ENCODE assay signal across 15 cellular contexts in genomic region chr7:32161708-32162107, GRCh38.
DNase-seq lines count a peak whose midpoint lies in the region; ATAC-seq, FAIRE-seq and TF ChIP-seq lines count a peak whose summit lies in the region.
"Had no signal": no experiment of that assay in that cellular context is flagged by ENCODE, and none has a peak within 500 bp of the region (broad histone marks: within the 10 kb centered on the region; RNA-seq: fewer than 3 reads in every experiment).

No MANE protein-coding gene starts in this region.

- H2AFZ ChIP-seq in mammary epithelial cell (ENCODE audit: low read depth, low read length) (peak overlapping the region; percentile 68), mesenchymal stem cell (ENCODE audit: low read depth, low read length) (no peak overlapping the region), HepG2 (ENCODE audit: low read length) (no peak overlapping the region), neuronal stem cell (ENCODE audit: low read length) (no peak overlapping the region)

- no peaks in the 10 kb centered on the region for H3K36me3 ChIP-seq in mammary epithelial cell (ENCODE audit: insufficient read depth, low read length)
- H3K36me3 ChIP-seq in mesenchymal stem cell (ENCODE audit: control insufficient read depth in 1 of 2, insufficient read depth in 2 of 2, low read depth in 1 of 2, low read length in 2 of 2): no peaks in the 10 kb centered on the region
- H3K36me3 ChIP-seq in HepG2 (replicated peaks in 1 of 2; ENCODE audit: control insufficient read depth in 1 of 2, insufficient read depth in 2 of 2, low read length in 2 of 2): no peaks in the 10 kb centered on the region
- H3K36me3 ChIP-seq in neuronal stem cell (replicated peaks in 1 of 2; ENCODE audit: control insufficient read depth in 2 of 2, insufficient read depth in 2 of 2, low read length in 2 of 2): no peaks in the 10 kb centered on the region

- no peak for TF ChIP-seq POLR2A in HepG2 (IDR thresholded peaks at IDR 0.05; ENCODE audit: insufficient read depth in 1 of 2, low read depth in 2 of 2, low read length in 2 of 2)

- DNase-seq in AG08395 (ENCODE audit: low spot score) (peak; percentile 75), HT1080 (ENCODE audit: low read depth) (peak; percentile 90), mammary epithelial cell (peak; percentile 42), mesenchymal stem cell (peak; percentile 72), HepG2 (ENCODE audit: low spot score) (no peak), Calu3 (no peak), medulla oblongata (ENCODE audit: extremely low spot score) (no peak), neuronal stem cell (ENCODE audit: low spot score) (no peak)
- DNase-seq: activated naive CD4-positive, alpha-beta T cell treated with anti-CD3 and anti-CD28 coated beads for 36 hours; C1 segment of cervical spinal cord; NCI-H1105; NCI-H446; substantia nigra had no signal

- dilution Hi-C loops in mammary epithelial cell (cut with HindIII; ENCODE audit: low sequenced_read_pairs): loop anchor here (10.0 kb wide), 1 partner anchor 87 kb away; the partner anchor contains the start of gene PDE1C

- H3K27me3 Mint-ChIP-seq in Calu3 (ENCODE audit: unreplicated experiment): no peaks in the 10 kb centered on the region

- H3K79me1 ChIP-seq in mesenchymal stem cell (replicated peaks; ENCODE audit: low read length, poor library complexity, severe bottlenecking) (no peaks in the 10 kb centered on the region), neuronal stem cell (ENCODE audit: low read depth, low read length) (no peaks in the 10 kb centered on the region)

- peaks cover 35% of the 10 kb centered on the region for H3K4me1 ChIP-seq in mammary epithelial cell (ENCODE audit: insufficient read depth, low read length)
- peaks cover 12% of the 10 kb centered on the region for H3K4me1 ChIP-seq in mesenchymal stem cell (ENCODE audit: control insufficient read depth, insufficient read depth, low read depth, low read length)
- H3K4me1 ChIP-seq in HepG2 (ENCODE audit: insufficient read depth, low read length): no peaks in the 10 kb centered on the region
- no peaks in the 10 kb centered on the region for H3K4me1 ChIP-seq in neuronal stem cell (ENCODE audit: control insufficient read depth in 2 of 2, insufficient read depth in 1 of 2, low read depth in 1 of 2, low read length in 2 of 2)

- no peaks in the 10 kb centered on the region for H3K79me2 ChIP-seq in mammary epithelial cell (ENCODE audit: insufficient read depth, low read length)
- no peaks in the 10 kb centered on the region for H3K79me2 ChIP-seq in HepG2 (ENCODE audit: insufficient read depth, low read length)

- TF ChIP-seq EP300 in HepG2 (IDR thresholded peaks at IDR 0.05; ENCODE audit: low read depth in 2 of 2, low read length in 2 of 2): no peak
- no peak for TF ChIP-seq EP300 in HepG2 (CRISPR knock-in tag; IDR thresholded peaks at IDR 0.05; ENCODE audit: borderline replicate concordance)

- H3K18ac ChIP-seq in mesenchymal stem cell (ENCODE audit: low read depth in 1 of 2, low read length in 2 of 2) (peak overlapping the region in 1 of 2 experiments; percentile 65), neuronal stem cell (ENCODE audit: low read length) (no peak overlapping the region)

- no peak for ATAC-seq in HepG2
- ATAC-seq: WTC11 had no signal

- no peaks in the 10 kb centered on the region for H3K36me3 Mint-ChIP-seq in Calu3 (ENCODE audit: insufficient read depth, unreplicated experiment)
- H3K36me3 Mint-ChIP-seq: WTC11 had no signal

- H2BK15ac ChIP-seq in mesenchymal stem cell (ENCODE audit: low read depth, poor library complexity, severe bottlenecking) (no peak overlapping the region), neuronal stem cell (ENCODE audit: low read length) (no peak overlapping the region)

- 38% methylated on average over 2 of the region's 2 CpGs for WGBS in mammary epithelial cell (ENCODE audit: low coverage, missing lambda C conversion rate)
- 0% methylated on average over 1 of the region's 2 CpGs for WGBS in mesenchymal stem cell
- 0% methylated on average over 1 of the region's 2 CpGs for WGBS in HepG2 (ENCODE audit: low lambda C conversion rate)
- WGBS in neuronal stem cell (ENCODE audit: extremely low coverage in 2 of 2, insufficient read length in 2 of 2, insufficient replicate concordance in 1 of 2), 2 donors: no CpG with 5 or more reads among the region's 2 CpGs

- no peaks in the 10 kb centered on the region for H3K9me3 Mint-ChIP-seq in Calu3 (ENCODE audit: low read depth, unreplicated experiment)
- H3K9me3 Mint-ChIP-seq: activated naive CD4-positive, alpha-beta T cell treated with anti-CD3 and anti-CD28 coated beads for 36 hours; WTC11 had no signal

- POLR2A ChIA-PET in HepG2 (lab: Yijun Ruan, JAX): no interaction called here

- H3K4me3 ChIP-seq in mammary epithelial cell (replicated peaks in 1 of 3; ENCODE audit: insufficient read depth in 1 of 3, low read depth in 2 of 3, low read length in 3 of 3) (no peak overlapping the region), mesenchymal stem cell (ENCODE audit: insufficient read depth in 1 of 2, low read depth in 1 of 2, low read length in 2 of 2) (no peak overlapping the region), HepG2 (replicated peaks in 1 of 3; ENCODE audit: insufficient read depth in 1 of 3, low read depth in 2 of 3, low read length in 3 of 3) (no peak overlapping the region), neuronal stem cell (ENCODE audit: low read length in 2 of 2) (no peak overlapping the region)
- H3K4me3 ChIP-seq: lung had no signal

- H3K27ac ChIP-seq in mammary epithelial cell (ENCODE audit: insufficient read depth, low read depth, low read length) (peak overlapping the region; percentile 82), mesenchymal stem cell (ENCODE audit: low read length, poor library complexity, severe bottlenecking) (peak overlapping the region; percentile 89), HepG2 (ENCODE audit: extremely low read length, insufficient read depth, low read length) (no peak overlapping the region), neuronal stem cell (replicated peaks; ENCODE audit: low read length) (no peak overlapping the region)

- no peak overlapping the region for H3K27ac Mint-ChIP-seq in Calu3 (ENCODE audit: unreplicated experiment)
- H3K27ac Mint-ChIP-seq: activated naive CD4-positive, alpha-beta T cell treated with anti-CD3 and anti-CD28 coated beads for 36 hours; WTC11 had no signal

- H3K27me3 ChIP-seq in mammary epithelial cell (ENCODE audit: insufficient read depth, low read length) (no peaks in the 10 kb centered on the region), mesenchymal stem cell (ENCODE audit: control insufficient read depth in 1 of 2, insufficient read depth in 1 of 2, low read length in 2 of 2) (no peaks in the 10 kb centered on the region), HepG2 (ENCODE audit: control insufficient read depth in 1 of 2, insufficient read depth in 2 of 2, low read length in 2 of 2) (peaks cover 0 to 2% of the 10 kb centered on the region in 2 experiments; a peak in 1 of 5 replicates), neuronal stem cell (ENCODE audit: control insufficient read depth in 3 of 3, insufficient read depth in 3 of 3, low read depth in 1 of 3, low read length in 3 of 3) (peaks cover 0 to 2% (median 0%) of the 10 kb centered on the region in 3 experiments)

- H3K4me1 Mint-ChIP-seq in Calu3 (ENCODE audit: low read depth, unreplicated experiment): peaks cover 47% of the 10 kb centered on the region

- no peak overlapping the region for H3K4me3 Mint-ChIP-seq in Calu3 (ENCODE audit: low read depth, unreplicated experiment)
- H3K4me3 Mint-ChIP-seq: activated naive CD4-positive, alpha-beta T cell treated with anti-CD3 and anti-CD28 coated beads for 36 hours; WTC11 had no signal

- H3K4ac ChIP-seq in mesenchymal stem cell (ENCODE audit: low read depth in 1 of 2, low read length in 2 of 2): no peak overlapping the region
- H3K4ac ChIP-seq in neuronal stem cell (ENCODE audit: low read length): no peak overlapping the region

- no peak for TF ChIP-seq RAD21 in HepG2 (CRISPR knock-in tag; IDR thresholded peaks at IDR 0.05)

- no peak overlapping the region for H4K91ac ChIP-seq in mesenchymal stem cell (ENCODE audit: low read length)
- no peak overlapping the region for H4K91ac ChIP-seq in neuronal stem cell (ENCODE audit: low read depth, low read length, poor library complexity)

- no peak for FAIRE-seq in HepG2 (lab: Jason Lieb, UNC)

- no peak overlapping the region for H2BK120ac ChIP-seq in mesenchymal stem cell (ENCODE audit: low read depth, low read length)
- H2BK120ac ChIP-seq in neuronal stem cell (ENCODE audit: low read depth, low read length): no peak overlapping the region

- TF ChIP-seq CTCF in mammary epithelial cell (conservative IDR thresholded peaks at IDR 0.05 in 1 of 2, IDR thresholded peaks at IDR 0.05 in 1 of 2; ENCODE audit: extremely low read depth in 1 of 2, insufficient read depth in 1 of 2, low read depth in 1 of 2, low read length in 2 of 2) (no peak), HepG2 (CRISPR knock-in tag; IDR thresholded peaks at IDR 0.05) (no peak), Calu3 (IDR thresholded peaks at IDR 0.05; ENCODE audit: unreplicated experiment) (no peak)

- H3K4me2 ChIP-seq in mammary epithelial cell (ENCODE audit: insufficient read depth, low read depth, low read length) (peak overlapping the region; percentile 17), mesenchymal stem cell (ENCODE audit: low read length, poor library complexity, severe bottlenecking) (no peak overlapping the region), HepG2 (ENCODE audit: low read depth, low read length) (no peak overlapping the region), neuronal stem cell (ENCODE audit: insufficient read depth, low read length, poor library complexity, severe bottlenecking) (no peak overlapping the region)

- H3K14ac ChIP-seq in mesenchymal stem cell (ENCODE audit: low read length in 2 of 2) (no peak overlapping the region), neuronal stem cell (ENCODE audit: low read length) (no peak overlapping the region)

- H3K9ac ChIP-seq in mammary epithelial cell (ENCODE audit: insufficient read depth, low read length): no peak overlapping the region
- no peak overlapping the region for H3K9ac ChIP-seq in mesenchymal stem cell (ENCODE audit: low read length)
- no peak overlapping the region for H3K9ac ChIP-seq in HepG2 (ENCODE audit: insufficient read depth, low read depth, low read length)
- H3K9ac ChIP-seq in neuronal stem cell (ENCODE audit: low read depth, low read length, poor library complexity): no peak overlapping the region

- H2BK12ac ChIP-seq in mesenchymal stem cell (ENCODE audit: low read length in 2 of 2) (peak overlapping the region in 1 of 2 experiments; percentile 94), neuronal stem cell (ENCODE audit: low read length) (no peak overlapping the region)

- H4K8ac ChIP-seq in mesenchymal stem cell (ENCODE audit: low read length) (no peak overlapping the region), neuronal stem cell (ENCODE audit: low read depth, low read length) (no peak overlapping the region)

- CTCF ChIA-PET in mammary epithelial cell (lab: Charles Lee; ENCODE audit: low non-redundant PET): interaction anchor here (0.6 kb wide), 1 partner anchor 278 kb away, joined by 3 read pairs; no protein-coding TSS in a partner anchor
- CTCF ChIA-PET in HepG2 (lab: Yijun Ruan, JAX; ENCODE audit: low intra/inter-chr PET ratio, low total read pairs): no interaction called here
- CTCF ChIA-PET in Calu3 (lab: Charles Lee): interaction anchor here (1.6 kb wide), 1 partner anchor 19 kb away, joined by 4 read pairs; no protein-coding TSS in a partner anchor

- H3K9me3 ChIP-seq in mammary epithelial cell (replicated peaks; ENCODE audit: insufficient read depth, low read length) (no peaks in the 10 kb centered on the region), mesenchymal stem cell (ENCODE audit: control insufficient read depth, low read length) (no peaks in the 10 kb centered on the region), HepG2 (ENCODE audit: low read length) (no peaks in the 10 kb centered on the region), neuronal stem cell (replicated peaks in 1 of 2; ENCODE audit: control insufficient read depth in 2 of 2, insufficient read depth in 1 of 2, low read depth in 1 of 2, low read length in 2 of 2) (no peaks in the 10 kb centered on the region)

- no peak overlapping the region for H3K23ac ChIP-seq in mesenchymal stem cell (ENCODE audit: low read length in 2 of 2)
- H3K23ac ChIP-seq in neuronal stem cell (ENCODE audit: low read depth, low read length, poor library complexity): no peak overlapping the region

- H4K20me1 ChIP-seq in mammary epithelial cell (ENCODE audit: insufficient read depth, low read length) (no peaks in the 10 kb centered on the region), HepG2 (ENCODE audit: insufficient read depth, low read length) (no peaks in the 10 kb centered on the region)

- H2AK5ac ChIP-seq in mesenchymal stem cell (ENCODE audit: low read length, severe bottlenecking) (peak overlapping the region; percentile 46), neuronal stem cell (ENCODE audit: low read depth, low read length) (no peak overlapping the region)

- in situ Hi-C loops in mammary epithelial cell (cut with MboI; ENCODE audit: low sequenced_read_pairs in 2 of 2) (loop anchor here (10.0 kb wide), 4 partner anchors 87 to 417 kb away; partner anchors contain the start of gene PDE1C (in 1 of the 2)), HepG2 (cut with HindIII; ENCODE audit: extremely low pct_ligation_motif_present, low pct_unique_long_range_greater_than_20kb) (no loop called here)

- intact Hi-C loops in mammary epithelial cell (cut with micrococcal nuclease): loop anchor here (2.0 to 10.0 kb wide), 3 partner anchors 45 to 517 kb away; no protein-coding TSS in a partner anchor
- intact Hi-C loops in HepG2 (cut with micrococcal nuclease; ENCODE audit: unreplicated experiment): no loop called here
- intact Hi-C loops in Calu3 (cut with micrococcal nuclease; ENCODE audit: unreplicated experiment): loop anchor here (5.0 kb wide), 1 partner anchor 224 kb away; no protein-coding TSS in a partner anchor

- BruUV-seq in mammary epithelial cell (replicated peaks; lab: Mats Ljungman, UMichigan) (TSS peak; percentile 47), HepG2 (replicated peaks; lab: Mats Ljungman, UMichigan) (no TSS peak), Calu3 (replicated peaks; lab: Mats Ljungman, UMichigan) (no TSS peak)

- H2BK5ac ChIP-seq in mesenchymal stem cell (ENCODE audit: low read depth, low read length, poor library complexity, severe bottlenecking): peak overlapping the region; percentile 5
- H2BK5ac ChIP-seq in neuronal stem cell (ENCODE audit: low read length): no peak overlapping the region

Comparison
In these comparisons a context has a peak if more than half of its experiments do, and no peak if none do; other contexts are left out.
1. DNase-seq: peak in AG08395 (single experiment), HT1080 (single experiment), mammary epithelial cell (single experiment) and mesenchymal stem cell (single experiment); none in HepG2 (single experiment), Calu3 (single experiment), medulla oblongata (single experiment) and neuronal stem cell (single experiment).
2. H3K27ac ChIP-seq: peak in mammary epithelial cell (single experiment) and mesenchymal stem cell (single experiment); none in HepG2 (single experiment) and neuronal stem cell (single experiment).